Comparison of ENCODE assay signal across 8 cellular contexts in the genomic region with DNA sequence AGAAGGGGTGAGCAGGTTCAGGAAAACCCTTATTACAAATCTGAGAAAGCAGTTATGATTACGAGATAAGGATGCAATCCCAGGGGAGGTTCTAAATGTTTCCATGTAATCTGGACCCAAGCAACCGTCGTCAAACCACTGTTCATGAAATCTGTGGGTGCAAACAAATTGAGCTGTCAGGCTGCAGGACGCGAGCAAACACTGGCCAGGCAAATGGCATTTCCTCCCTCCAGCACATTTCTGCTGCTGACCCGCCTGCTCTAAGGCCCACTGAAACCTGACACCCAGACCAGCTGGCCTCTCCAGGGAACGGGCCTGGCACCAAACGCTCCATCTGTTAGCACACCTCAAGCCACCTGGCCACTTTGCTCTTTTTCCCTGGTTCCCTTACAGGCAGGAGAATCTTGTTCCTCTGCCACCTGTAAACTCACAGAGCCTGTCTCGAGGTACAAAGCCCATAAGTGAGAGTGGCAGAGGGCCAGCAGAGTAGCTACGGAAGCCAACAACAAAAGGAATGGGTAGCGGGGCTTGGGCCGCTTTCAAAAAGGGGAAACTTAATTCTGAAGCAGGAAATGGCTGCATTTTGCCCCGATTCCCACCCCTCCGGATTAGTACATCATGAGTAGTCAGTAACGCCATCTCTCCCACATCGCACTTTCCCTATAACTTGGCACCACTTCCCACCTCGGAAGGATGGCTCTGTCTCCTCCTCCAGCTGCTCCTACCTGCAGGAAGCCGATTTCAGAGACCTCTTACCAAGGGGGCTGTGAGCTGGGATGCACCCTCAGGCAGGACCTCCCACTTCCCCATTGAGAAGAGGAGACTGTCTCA. TPM values are rescaled to one million over a fixed set of nuclear protein-coding genes. Genes with fewer than 3 reads are reported as not detected.
DNase-seq lines count a peak whose midpoint lies in the region; ATAC-seq and TF ChIP-seq lines count a peak whose summit lies in the region.

No MANE protein-coding gene starts in this region.

- H2AFZ ChIP-seq in IMR-90 (replicated peaks; ENCODE audit: low read length, poor library complexity) (peak overlapping the region; percentile 72), parathyroid adenoma (peak overlapping the region; percentile 35)

- no peak overlapping the region for H4K91ac ChIP-seq in IMR-90 (ENCODE audit: insufficient read depth, low read depth, low read length)

- no peak overlapping the region for H2BK5ac ChIP-seq in IMR-90 (ENCODE audit: low read depth, low read length, poor library complexity, severe bottlenecking)

- no peak overlapping the region for H4K5ac ChIP-seq in IMR-90 (ENCODE audit: low read depth, low read length)

- WGBS in IMR-90 (ENCODE audit: extremely low coverage in 2 of 2, insufficient read length in 1 of 2), 2 experiments: 0% methylated on average over 9 of the region's 18 CpGs; no CpG with 5 or more reads in 1 of the 2 experiments

- H3K4me2 ChIP-seq in IMR-90 (ENCODE audit: low read depth, low read length) (peak overlapping the region; percentile 34), parathyroid adenoma (ENCODE audit: low read length) (peak overlapping the region; percentile 56)

- TF ChIP-seq CTCF in BJ (IDR thresholded peaks at IDR 0.05; ENCODE audit: insufficient read depth, low read depth, low read length) (no peak), IMR-90 (conservative IDR thresholded peaks at IDR 0.05; ENCODE audit: low read depth, low read length) (no peak), parathyroid adenoma (IDR thresholded peaks at IDR 0.05) (no peak)

- intact Hi-C loops in IMR-90 (cut with micrococcal nuclease): no loop called here

- no peak overlapping the region for H3K56ac ChIP-seq in IMR-90 (ENCODE audit: extremely low read depth, insufficient read depth, low read length)

- H2BK20ac ChIP-seq in IMR-90 (ENCODE audit: low read depth, low read length): no peak overlapping the region

- H3K36me3 ChIP-seq in BJ (ENCODE audit: control insufficient read depth, insufficient read depth, low read length) (no peaks in the 10 kb centered on the region), IMR-90 (ENCODE audit: control insufficient read depth, insufficient read depth, low read length) (no peaks in the 10 kb centered on the region), parathyroid adenoma (ENCODE audit: control insufficient read depth, insufficient read depth, low read length) (no peaks in the 10 kb centered on the region)

- H3K14ac ChIP-seq in IMR-90 (replicated peaks; ENCODE audit: low read depth, low read length): no peak overlapping the region

- POLR2A ChIA-PET in BJ (lab: Charles Lee): no interaction called here
- POLR2A ChIA-PET in IMR-90 (lab: Charles Lee; ENCODE audit: unreplicated experiment): no interaction called here

- no peak overlapping the region for H2BK15ac ChIP-seq in IMR-90 (ENCODE audit: low read depth, low read length)

- H2BK120ac ChIP-seq in IMR-90 (ENCODE audit: low read depth, low read length): no peak overlapping the region

- no peaks in the 10 kb centered on the region for H4K20me1 ChIP-seq in IMR-90 (ENCODE audit: insufficient read depth, low read length)

- H3K27ac ChIP-seq in IMR-90 (ENCODE audit: insufficient read depth, low read length) (no peak overlapping the region), parathyroid adenoma (peak overlapping the region; percentile 54)

- TF ChIP-seq RAD21 in IMR-90 (IDR thresholded peaks at IDR 0.05; ENCODE audit: low read length): no peak

- no TSS peak for BruUV-seq in IMR-90 (replicated peaks; lab: Mats Ljungman, UMichigan)

- H2AK9ac ChIP-seq in IMR-90 (replicated peaks; ENCODE audit: low read depth, low read length, poor library complexity): peak overlapping the region; percentile 9

- no peaks in the 10 kb centered on the region for H3K79me2 ChIP-seq in parathyroid adenoma

- no peaks in the 10 kb centered on the region for H3K79me1 ChIP-seq in IMR-90 (ENCODE audit: low read depth in 1 of 2, low read length in 2 of 2)

- in situ Hi-C loops in IMR-90 (cut with MboI; ENCODE audit: low sequenced_read_pairs): no loop called here

- peaks cover 13% of the 10 kb centered on the region; the same call in 1 of the 2 replicates for H3K4me1 ChIP-seq in IMR-90 (ENCODE audit: control insufficient read depth, insufficient read depth, low read length)
- peaks cover 18% of the 10 kb centered on the region for H3K4me1 ChIP-seq in parathyroid adenoma

- no peak overlapping the region for H3K4ac ChIP-seq in IMR-90 (ENCODE audit: low read depth, low read length)

- ATAC-seq in IMR-90 (ENCODE audit: low read depth) (peak; percentile 59), HG03342 (IDR thresholded peaks at IDR 0.05; ENCODE audit: unreplicated experiment) (no peak)

- no peaks in the 10 kb centered on the region for H3K27me3 ChIP-seq in BJ (ENCODE audit: control insufficient read depth, insufficient read depth, low read length)
- H3K27me3 ChIP-seq in IMR-90 (ENCODE audit: control insufficient read depth, insufficient read depth, low read length): peaks cover 6% of the 10 kb centered on the region; the same call in 1 of the 2 replicates
- H3K27me3 ChIP-seq in parathyroid adenoma (ENCODE audit: control insufficient read depth, insufficient read depth, low read length): no peaks in the 10 kb centered on the region

- H3K9me3 ChIP-seq in IMR-90 (ENCODE audit: control insufficient read depth, insufficient read depth, low read length) (no peaks in the 10 kb centered on the region), parathyroid adenoma (ENCODE audit: control insufficient read depth, low read length) (no peaks in the 10 kb centered on the region)

- H2AK5ac ChIP-seq in IMR-90 (ENCODE audit: low read depth, low read length): no peak overlapping the region

- no peak overlapping the region for H3K23ac ChIP-seq in IMR-90 (ENCODE audit: low read depth, low read length)

- no peak overlapping the region for H3K9ac ChIP-seq in IMR-90 (ENCODE audit: low read depth, low read length)
- H3K9ac ChIP-seq in parathyroid adenoma: no peak overlapping the region

- H3K9me1 ChIP-seq in IMR-90 (ENCODE audit: insufficient read depth, low read length): no peaks in the 10 kb centered on the region

- H3K18ac ChIP-seq in IMR-90 (ENCODE audit: low read depth, low read length): no peak overlapping the region

- no peak for TF ChIP-seq POLR2A in IMR-90 (IDR thresholded peaks at IDR 0.05; ENCODE audit: low read depth, low read length)

- CTCF ChIA-PET in BJ (lab: Yijun Ruan, JAX): no interaction called here
- CTCF ChIA-PET in IMR-90 (lab: Yijun Ruan, JAX): no interaction called here

- no peak overlapping the region for H4K8ac ChIP-seq in IMR-90 (ENCODE audit: low read depth in 2 of 2, low read length in 2 of 2)

- DNase-seq in BJ (ENCODE audit: low read depth): peak; percentile 22
- DNase-seq in IMR-90: peak; percentile 85
- peak; percentile 77 for DNase-seq in RPMI7951 (ENCODE audit: low read depth)
- peak; percentile 62 for DNase-seq in fibroblast of peridontal ligament (ENCODE audit: extremely low read depth)
- no peak for DNase-seq in activated naive CD4-positive, alpha-beta T cell (lab: John Stamatoyannopoulos, UW)
- no peak for DNase-seq in GM19238 (ENCODE audit: insufficient read length, low spot score)

- no peak overlapping the region for H3K4me3 ChIP-seq in BJ (ENCODE audit: low read depth, low read length)
- no peak overlapping the region for H3K4me3 ChIP-seq in IMR-90 (ENCODE audit: insufficient read depth, low read depth, low read length)
- H3K4me3 ChIP-seq in parathyroid adenoma (ENCODE audit: low read depth, low read length): peak overlapping the region; percentile 20

- dilution Hi-C loops in IMR-90 (cut with HindIII; ENCODE audit: low sequenced_read_pairs, unreplicated experiment): no loop called here

TF ChIP-seq in IMR-90, 13 proteins besides CTCF, POLR2A, EP300 and RAD21:
- no peak for TF ChIP-seq CHD1 (IDR thresholded peaks at IDR 0.05; ENCODE audit: low read depth, low read length)
- peak; percentile 19; the same call in 1 of the 2 replicates for TF ChIP-seq BHLHE40 (IDR thresholded peaks at IDR 0.05; ENCODE audit: low read depth, low read length)
- TF ChIP-seq, protein P1, sequence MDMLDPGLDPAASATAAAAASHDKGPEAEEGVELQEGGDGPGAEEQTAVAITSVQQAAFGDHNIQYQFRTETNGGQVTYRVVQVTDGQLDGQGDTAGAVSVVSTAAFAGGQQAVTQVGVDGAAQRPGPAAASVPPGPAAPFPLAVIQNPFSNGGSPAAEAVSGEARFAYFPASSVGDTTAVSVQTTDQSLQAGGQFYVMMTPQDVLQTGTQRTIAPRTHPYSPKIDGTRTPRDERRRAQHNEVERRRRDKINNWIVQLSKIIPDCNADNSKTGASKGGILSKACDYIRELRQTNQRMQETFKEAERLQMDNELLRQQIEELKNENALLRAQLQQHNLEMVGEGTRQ (IDR thresholded peaks at IDR 0.05; ENCODE audit: low read depth, low read length): no peak
- no peak for TF ChIP-seq RCOR1 (IDR thresholded peaks at IDR 0.05; ENCODE audit: insufficient replicate concordance, low read length)
- peak; percentile 25; the same call in 1 of the 2 replicates for TF ChIP-seq CEBPB (IDR thresholded peaks at IDR 0.05; ENCODE audit: low read depth, low read length)

RNA-seq across cellular contexts. Expression of a gene that starts 26.4 kb away (rescaled TPM):
- polyA plus RNA-seq in BJ (2011; rRNA removed) (not detected in 2 replicates), IMR-90 (2012; rRNA removed) (not detected in 2 replicates)
- not detected in 2 replicates for polyA minus RNA-seq in BJ (2011; rRNA and poly(A)+ RNA removed)
- not detected in 2 replicates for total RNA-seq in IMR-90 (2012; rRNA removed)
- not detected in 2 replicates for polyA plus RNA-seq in IMR-90 (2012; cell fraction: cytosol; rRNA removed)
- not detected in 2 replicates for polyA plus RNA-seq in IMR-90 (2012; cell fraction: nucleus; rRNA removed; ENCODE audit: low replicate concordance)
- not detected in 2 replicates for total RNA-seq in RPMI7951 (2014; rRNA removed; shearing (Covaris generic))

Comparison
In these comparisons a context has a peak if more than half of its experiments do, and no peak if none do; other contexts are left out.
1. DNase-seq: peak in BJ (single experiment), IMR-90 (single experiment), RPMI7951 (single experiment) and fibroblast of peridontal ligament (single experiment); none in activated naive CD4-positive, alpha-beta T cell (0 of 4) and GM19238 (single experiment).